In genomic region chr18:79587298-79588125, GRCh38 we compare ENCODE assay signal across 23 cellular contexts.
DNase-seq lines count a peak whose midpoint lies in the region; ATAC-seq and TF ChIP-seq lines count a peak whose summit lies in the region.
"Had no signal": no experiment of that assay in that cellular context is flagged by ENCODE, and none has a peak within 500 bp of the region (broad histone marks: within the 10 kb centered on the region; RNA-seq: fewer than 3 reads in every experiment).

No MANE protein-coding gene starts in this region.

- H3K4me3 Mint-ChIP-seq in activated naive CD4-positive, alpha-beta T cell treated with anti-CD3 and anti-CD28 coated beads, Interleukin-2, amount 10 ng/mL, durations not matched to agents 7 days and 5 days, result no peak overlapping the region
- no peak overlapping the region for H3K4me3 Mint-ChIP-seq in nephron
- H3K4me3 Mint-ChIP-seq: activated CD4-positive, alpha-beta T cell treated with anti-CD3 and anti-CD28 coated beads for 36 hours; activated T-cell treated with anti-CD3 and anti-CD28 coated beads, Interleukin-2, amount 50 U/mL, for 24 hours; CD4-positive, CD25-positive, alpha-beta regulatory T cell had no signal

- no peak for TF ChIP-seq POLR2A in heart left ventricle (IDR thresholded peaks at IDR 0.05)

- H3K27me3 ChIP-seq in heart left ventricle (no peaks in the 10 kb centered on the region), tibial artery (no peaks in the 10 kb centered on the region)
- H3K27me3 ChIP-seq: upper lobe of right lung had no signal

- CTCF ChIA-PET in activated naive CD4-positive, alpha-beta T cell treated with anti-CD3 and anti-CD28 coated beads, Interleukin-2, amount 10 ng/mL, durations not matched to agents 7 days and 5 days (lab: Charles Lee), result interaction anchor here (0.5 kb wide), 1 partner anchor 14 kb away, joined by 3 read pairs; no protein-coding TSS in a partner anchor

- H3K4me3 ChIP-seq in heart left ventricle (no peak overlapping the region), tibial artery (peak overlapping the region; percentile 6 to 22)
- H3K4me3 ChIP-seq: A549, SK-N-MC, skin epidermis, upper lobe of right lung had no signal

- no peaks in the 10 kb centered on the region for H3K36me3 Mint-ChIP-seq in activated naive CD4-positive, alpha-beta T cell treated with anti-CD3 and anti-CD28 coated beads, Interleukin-2, amount 10 ng/mL, durations not matched to agents 7 days and 5 days
- H3K36me3 Mint-ChIP-seq in nephron (ENCODE audit: low read depth), result peaks cover 5% of the 10 kb centered on the region
- H3K36me3 Mint-ChIP-seq: CD4-positive, CD25-positive, alpha-beta regulatory T cell had no signal

- H3K9me3 ChIP-seq in heart left ventricle (peaks cover 0 to 6% (median 0%) of the 10 kb centered on the region in 12 donors), tibial artery (no peaks in the 10 kb centered on the region)
- H3K9me3 ChIP-seq: A549, upper lobe of right lung had no signal

- no peak overlapping the region for H3K27ac Mint-ChIP-seq in activated naive CD4-positive, alpha-beta T cell treated with anti-CD3 and anti-CD28 coated beads, Interleukin-2, amount 10 ng/mL, durations not matched to agents 7 days and 5 days
- peak overlapping the region; percentile 98 to 99 (median 99) for H3K27ac Mint-ChIP-seq in nephron
- H3K27ac Mint-ChIP-seq: activated CD4-positive, alpha-beta T cell treated with anti-CD3 and anti-CD28 coated beads for 36 hours; activated T-cell treated with anti-CD3 and anti-CD28 coated beads, Interleukin-2, amount 50 U/mL, for 24 hours had no signal

- peak; percentile 17 for DNase-seq in activated naive CD4-positive, alpha-beta T cell treated with anti-CD3 and anti-CD28 coated beads, Interleukin-2, amount 10 ng/mL, durations not matched to agents 7 days and 5 days
- DNase-seq in activated naive CD4-positive, alpha-beta T cell treated with Interleukin-2 at 50 U/mL for 16 hours, result no peak
- DNase-seq in heart left ventricle, result peak in 4 of 5 donors; percentile 21 to 47 (median 30)
- DNase-seq in tibial artery, result peak; percentile 25 to 69
- DNase-seq in RPMI8226, result no peak
- no peak for DNase-seq in NOMO-1 (lab: John Stamatoyannopoulos, UW; ENCODE audit: unreplicated experiment in 2 of 2)
- DNase-seq in hepatic stellate cell (ENCODE audit: low spot score), result no peak
- DNase-seq: activated CD4-positive, alpha-beta T cell treated with anti-CD3 and anti-CD28 coated beads for 36 hours; activated T-cell treated with anti-CD3 and anti-CD28 coated beads, Interleukin-2, amount 50 U/mL, for 24 hours; CD4-positive, CD25-positive, alpha-beta regulatory T cell; cerebellar nuclear complex; DMS53; foreskin fibroblast; mesenchymal stem cell; MM.1S; NCI-H187 treated with DMSO at 0.1 percent for 48 hours; OCI-M1; T1000 had no signal

- peaks cover 5% of the 10 kb centered on the region for H3K27me3 Mint-ChIP-seq in activated naive CD4-positive, alpha-beta T cell treated with anti-CD3 and anti-CD28 coated beads, Interleukin-2, amount 10 ng/mL, durations not matched to agents 7 days and 5 days
- peaks cover 5% of the 10 kb centered on the region for H3K27me3 Mint-ChIP-seq in nephron (ENCODE audit: low read depth)
- H3K27me3 Mint-ChIP-seq: activated T-cell treated with anti-CD3 and anti-CD28 coated beads, Interleukin-2, amount 50 U/mL, for 24 hours; CD4-positive, CD25-positive, alpha-beta regulatory T cell had no signal

- intact Hi-C loops in heart left ventricle (cut with DNase I) (no loop called here), tibial artery (cut with DNase I; ENCODE audit: low total_unique reads) (loop anchor here (5.0 kb wide), 2 partner anchors 50 to 195 kb away; no protein-coding TSS in a partner anchor)

- peaks cover 4% of the 10 kb centered on the region for H3K9me3 Mint-ChIP-seq in activated naive CD4-positive, alpha-beta T cell treated with anti-CD3 and anti-CD28 coated beads, Interleukin-2, amount 10 ng/mL, durations not matched to agents 7 days and 5 days
- peaks cover 10% of the 10 kb centered on the region for H3K9me3 Mint-ChIP-seq in nephron
- H3K9me3 Mint-ChIP-seq: activated T-cell treated with anti-CD3 and anti-CD28 coated beads, Interleukin-2, amount 50 U/mL, for 24 hours had no signal

- H3K27ac ChIP-seq in heart left ventricle (peak overlapping the region in 6 of 12 donors; percentile 53 to 87 (median 74)), tibial artery (peak overlapping the region; percentile 87 to 90)
- H3K27ac ChIP-seq: A549, SK-N-MC, upper lobe of right lung had no signal

- 89 to 94% (median 93%) methylated on average over 23 to 30 of the region's 30 CpGs for WGBS in heart left ventricle, 4 donors

- peaks cover 0 to 35% (median 11%) of the 10 kb centered on the region in 12 donors for H3K4me1 ChIP-seq in heart left ventricle
- H3K4me1 ChIP-seq in tibial artery, result peaks cover 0 to 46% (median 39%) of the 10 kb centered on the region in 4 donors
- H3K4me1 ChIP-seq: A549, upper lobe of right lung had no signal

- no peaks in the 10 kb centered on the region for H3K36me3 ChIP-seq in heart left ventricle
- no peaks in the 10 kb centered on the region for H3K36me3 ChIP-seq in tibial artery
- H3K36me3 ChIP-seq: upper lobe of right lung had no signal

- no peak for ATAC-seq in heart left ventricle
- ATAC-seq: A549; activated CD4-positive, alpha-beta T cell treated with anti-CD3 and anti-CD28 coated beads for 36 hours; upper lobe of right lung had no signal

- no peak for TF ChIP-seq CTCF in heart left ventricle (IDR thresholded peaks at IDR 0.05)
- TF ChIP-seq CTCF in nephron (IDR thresholded peaks at IDR 0.05; ENCODE audit: unreplicated experiment in 3 of 3), result no peak
- TF ChIP-seq CTCF in tibial artery (IDR thresholded peaks at IDR 0.05), result no peak

- no peaks in the 10 kb centered on the region for H3K4me1 Mint-ChIP-seq in activated naive CD4-positive, alpha-beta T cell treated with anti-CD3 and anti-CD28 coated beads, Interleukin-2, amount 10 ng/mL, durations not matched to agents 7 days and 5 days
- peaks cover 48% of the 10 kb centered on the region for H3K4me1 Mint-ChIP-seq in nephron
- H3K4me1 Mint-ChIP-seq: activated CD4-positive, alpha-beta T cell treated with anti-CD3 and anti-CD28 coated beads for 36 hours; CD4-positive, CD25-positive, alpha-beta regulatory T cell had no signal

Comparison
In these comparisons a context has a peak if more than half of its experiments do, and no peak if none do; other contexts are left out.
1. DNase-seq: peak in activated naive CD4-positive, alpha-beta T cell treated with anti-CD3 and anti-CD28 coated beads, Interleukin-2, amount 10 ng/mL, durations not matched to agents 7 days and 5 days (single experiment), heart left ventricle (4 of 5) and tibial artery (2 of 2); none in activated naive CD4-positive, alpha-beta T cell treated with Interleukin-2 at 50 U/mL for 16 hours (single experiment), RPMI8226 (single experiment), NOMO-1 (0 of 2) and hepatic stellate cell (single experiment).
2. H3K4me3 ChIP-seq: peak in tibial artery (2 of 2); none in heart left ventricle (0 of 12).